18 cellular contexts compared by ENCODE assay signal in the genomic region with DNA sequence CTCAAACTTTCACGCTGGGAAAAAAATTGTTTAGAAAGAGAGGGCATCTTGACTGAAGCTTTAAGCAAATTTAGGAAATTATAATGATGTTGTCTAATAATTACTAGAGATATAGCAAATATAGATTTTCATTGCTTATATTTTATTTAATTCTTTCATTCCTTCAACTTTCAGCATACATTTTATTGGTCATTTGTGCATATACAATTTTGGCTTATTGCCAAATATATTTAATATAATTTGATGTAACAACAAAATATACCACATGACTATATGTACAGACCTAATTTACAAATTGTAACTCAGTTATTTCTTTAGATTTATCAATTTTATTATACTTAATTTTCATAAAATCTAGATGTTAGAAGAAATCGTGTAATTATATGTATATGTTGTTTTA.
DNase-seq lines count a peak whose midpoint lies in the region; ATAC-seq, FAIRE-seq and TF ChIP-seq lines count a peak whose summit lies in the region.
"Had no signal": no experiment of that assay in that cellular context is flagged by ENCODE, and none has a peak within 500 bp of the region (broad histone marks: within the 10 kb centered on the region; RNA-seq: fewer than 3 reads in every experiment).

No MANE protein-coding gene starts in this region.

- no peak overlapping the region for H3K4me3 Mint-ChIP-seq in immature natural killer cell
- H3K4me3 Mint-ChIP-seq: CD14-positive monocyte; CD4-positive, alpha-beta memory T cell; H9 had no signal

- POLR2A ChIA-PET in HepG2 (lab: Yijun Ruan, JAX): no interaction called here
- POLR2A ChIA-PET in PC-9 (lab: Charles Lee; ENCODE audit: unreplicated experiment): no interaction called here

- TF ChIP-seq POLR2A in HepG2 (IDR thresholded peaks at IDR 0.05; ENCODE audit: insufficient read depth in 1 of 2, low read depth in 2 of 2, low read length in 2 of 2) (no peak), right lobe of liver (IDR thresholded peaks at IDR 0.05) (no peak)

- H3K36me3 ChIP-seq in HepG2 (replicated peaks in 1 of 2; ENCODE audit: control insufficient read depth in 1 of 2, insufficient read depth in 2 of 2, low read length in 2 of 2) (no peaks in the 10 kb centered on the region), right lobe of liver (no peaks in the 10 kb centered on the region), kidney (ENCODE audit: control insufficient read depth in 1 of 2, insufficient read depth in 2 of 2, low read length in 2 of 2) (no peaks in the 10 kb centered on the region), PC-9 (ENCODE audit: low read depth) (no peaks in the 10 kb centered on the region)
- H3K36me3 ChIP-seq: BLaER1 had no signal

- intact Hi-C loops in HepG2 (cut with micrococcal nuclease; ENCODE audit: unreplicated experiment): no loop called here
- intact Hi-C loops in right lobe of liver (cut with DNase I): no loop called here
- intact Hi-C loops in kidney (cut with DNase I): no loop called here
- intact Hi-C loops in PC-9 (cut with micrococcal nuclease; ENCODE audit: unreplicated experiment): no loop called here

- no peak for DNase-seq in HepG2 (ENCODE audit: low spot score)
- no peak for DNase-seq in right lobe of liver
- no peak for DNase-seq in kidney
- no peak for DNase-seq in immature natural killer cell
- DNase-seq in activated T-cell treated with anti-CD3 and anti-CD28 coated beads for 4 hours: no peak
- no peak for DNase-seq in PC-9
- DNase-seq: CD4-positive, alpha-beta memory T cell; DMS153; DMS79; GF-D8; H9 had no signal

- no peak overlapping the region for H3K27ac Mint-ChIP-seq in immature natural killer cell
- H3K27ac Mint-ChIP-seq: CD14-positive monocyte; CD4-positive, alpha-beta memory T cell; H9 had no signal

- H3K9me3 ChIP-seq in HepG2 (ENCODE audit: low read length) (no peaks in the 10 kb centered on the region), right lobe of liver (no peaks in the 10 kb centered on the region), kidney (ENCODE audit: control insufficient read depth in 1 of 2, low read length in 2 of 2) (no peaks in the 10 kb centered on the region), PC-9 (ENCODE audit: insufficient read depth, low read depth) (no peaks in the 10 kb centered on the region)
- H3K9me3 ChIP-seq: BLaER1 had no signal

- ATAC-seq in HepG2 (no peak), right lobe of liver (no peak)
- ATAC-seq: GM12878 had no signal

- H3K4me1 ChIP-seq in HepG2 (ENCODE audit: insufficient read depth, low read length) (no peaks in the 10 kb centered on the region), right lobe of liver (no peaks in the 10 kb centered on the region), kidney (ENCODE audit: control insufficient read depth in 1 of 2, insufficient read depth in 1 of 2, low read depth in 1 of 2, low read length in 2 of 2) (no peaks in the 10 kb centered on the region), PC-9 (replicated peaks; ENCODE audit: insufficient read depth) (no peaks in the 10 kb centered on the region)
- H3K4me1 ChIP-seq: BLaER1 had no signal

- CTCF ChIA-PET in HepG2 (lab: Yijun Ruan, JAX; ENCODE audit: low intra/inter-chr PET ratio, low total read pairs) (no interaction called here), PC-9 (lab: Charles Lee) (no interaction called here)

- in situ Hi-C loops in HepG2 (cut with HindIII; ENCODE audit: extremely low pct_ligation_motif_present, low pct_unique_long_range_greater_than_20kb): no loop called here

- H3K27me3 ChIP-seq in HepG2 (ENCODE audit: control insufficient read depth in 1 of 2, insufficient read depth in 2 of 2, low read length in 2 of 2) (no peaks in the 10 kb centered on the region), right lobe of liver (no peaks in the 10 kb centered on the region), PC-9 (ENCODE audit: insufficient read depth, low read depth) (no peaks in the 10 kb centered on the region)
- H3K27me3 ChIP-seq: BLaER1 had no signal

- H3K27me3 Mint-ChIP-seq in immature natural killer cell (ENCODE audit: low read depth in 3 of 3): no peaks in the 10 kb centered on the region
- H3K27me3 Mint-ChIP-seq: CD4-positive, alpha-beta memory T cell had no signal

- H3K4me2 ChIP-seq in HepG2 (ENCODE audit: low read depth, low read length) (no peak overlapping the region), PC-9 (no peak overlapping the region)
- H3K4me2 ChIP-seq: BLaER1 had no signal

- H3K79me2 ChIP-seq in HepG2 (ENCODE audit: insufficient read depth, low read length) (no peaks in the 10 kb centered on the region), PC-9 (ENCODE audit: low read depth) (no peaks in the 10 kb centered on the region)

- H3K4me1 Mint-ChIP-seq in immature natural killer cell: no peaks in the 10 kb centered on the region
- H3K4me1 Mint-ChIP-seq: CD14-positive monocyte; CD4-positive, alpha-beta memory T cell; H9 had no signal

- WGBS in HepG2 (ENCODE audit: low lambda C conversion rate): 4% methylated on average over 2 of the region's 2 CpGs
- WGBS in right lobe of liver (ENCODE audit: insufficient coverage, low coverage, low lambda C conversion rate, missing lambda C conversion rate): 75% methylated on average over 2 of the region's 2 CpGs

- BruUV-seq in HepG2 (replicated peaks; lab: Mats Ljungman, UMichigan) (no TSS peak), PC-9 (replicated peaks; lab: Mats Ljungman, UMichigan) (no TSS peak)

- TF ChIP-seq EP300 in HepG2 (IDR thresholded peaks at IDR 0.05; ENCODE audit: low read depth in 2 of 2, low read length in 2 of 2) (no peak), HepG2 (CRISPR knock-in tag; IDR thresholded peaks at IDR 0.05; ENCODE audit: borderline replicate concordance) (no peak)

- H2AFZ ChIP-seq in HepG2 (ENCODE audit: low read length) (no peak overlapping the region), PC-9 (no peak overlapping the region)

- H3K9me2 ChIP-seq in PC-9 (ENCODE audit: insufficient read depth): no peaks in the 10 kb centered on the region

- FAIRE-seq in HepG2 (lab: Jason Lieb, UNC) (no peak), colon (lab: Jason Lieb, UNC) (peak; percentile 33), kidney (lab: Jason Lieb, UNC) (peak; percentile 32)
- FAIRE-seq: GM12878, H1, HTR-8/SVneo had no signal

- H3K36me3 Mint-ChIP-seq in immature natural killer cell: no peaks in the 10 kb centered on the region
- H3K36me3 Mint-ChIP-seq: CD14-positive monocyte; CD4-positive, alpha-beta memory T cell had no signal

- no peak for TF ChIP-seq CTCF in HepG2 (CRISPR knock-in tag; IDR thresholded peaks at IDR 0.05)
- TF ChIP-seq CTCF in right lobe of liver (IDR thresholded peaks at IDR 0.05): no peak
- TF ChIP-seq CTCF in kidney (IDR thresholded peaks at IDR 0.05; ENCODE audit: borderline replicate concordance, extremely low read depth, insufficient read depth): no peak
- no peak for TF ChIP-seq CTCF in PC-9 (conservative IDR thresholded peaks at IDR 0.05)

- TF ChIP-seq RAD21 in HepG2 (CRISPR knock-in tag; IDR thresholded peaks at IDR 0.05): no peak

- no peaks in the 10 kb centered on the region for H3F3A ChIP-seq in PC-9 (ENCODE audit: insufficient read depth, low read depth)

- H3K9me3 Mint-ChIP-seq in immature natural killer cell: peaks cover 5 to 27% (median 12%) of the 10 kb centered on the region in 6 donors

- H3K27ac ChIP-seq in HepG2 (ENCODE audit: extremely low read length, insufficient read depth, low read length) (no peak overlapping the region), right lobe of liver (no peak overlapping the region), kidney (ENCODE audit: low read depth in 2 of 2, low read length in 2 of 2) (no peak overlapping the region), PC-9 (no peak overlapping the region)
- H3K27ac ChIP-seq: 22Rv1, BLaER1 had no signal

- no peak overlapping the region for H3K9ac ChIP-seq in HepG2 (ENCODE audit: insufficient read depth, low read depth, low read length)
- no peak overlapping the region for H3K9ac ChIP-seq in kidney (ENCODE audit: low read length in 2 of 2)
- H3K9ac ChIP-seq: BLaER1 had no signal

- no peaks in the 10 kb centered on the region for H4K20me1 ChIP-seq in HepG2 (ENCODE audit: insufficient read depth, low read length)
- H4K20me1 ChIP-seq in PC-9 (ENCODE audit: insufficient read depth): no peaks in the 10 kb centered on the region
- H4K20me1 ChIP-seq: BLaER1 had no signal

- H3K4me3 ChIP-seq in HepG2 (replicated peaks in 1 of 3; ENCODE audit: insufficient read depth in 1 of 3, low read depth in 2 of 3, low read length in 3 of 3) (no peak overlapping the region), right lobe of liver (no peak overlapping the region), kidney (ENCODE audit: low read length in 2 of 2) (no peak overlapping the region), PC-9 (no peak overlapping the region)
- H3K4me3 ChIP-seq: BLaER1, GM12878 had no signal

TF ChIP-seq in HepG2, 621 proteins besides CTCF, POLR2A, EP300 and RAD21:
- TF ChIP-seq LCORL (IDR thresholded peaks at IDR 0.05) (0 out of 2 replicates have a peak, but pooled peaks have one; percentile 20), LCORL (CRISPR knock-in tag; IDR thresholded peaks at IDR 0.05) (no peak), ZNF530 (CRISPR knock-in tag; IDR thresholded peaks at IDR 0.05; ENCODE audit: low read depth) (no peak)
